ENCODE assay signal across 8 cellular contexts in the genomic region with DNA sequence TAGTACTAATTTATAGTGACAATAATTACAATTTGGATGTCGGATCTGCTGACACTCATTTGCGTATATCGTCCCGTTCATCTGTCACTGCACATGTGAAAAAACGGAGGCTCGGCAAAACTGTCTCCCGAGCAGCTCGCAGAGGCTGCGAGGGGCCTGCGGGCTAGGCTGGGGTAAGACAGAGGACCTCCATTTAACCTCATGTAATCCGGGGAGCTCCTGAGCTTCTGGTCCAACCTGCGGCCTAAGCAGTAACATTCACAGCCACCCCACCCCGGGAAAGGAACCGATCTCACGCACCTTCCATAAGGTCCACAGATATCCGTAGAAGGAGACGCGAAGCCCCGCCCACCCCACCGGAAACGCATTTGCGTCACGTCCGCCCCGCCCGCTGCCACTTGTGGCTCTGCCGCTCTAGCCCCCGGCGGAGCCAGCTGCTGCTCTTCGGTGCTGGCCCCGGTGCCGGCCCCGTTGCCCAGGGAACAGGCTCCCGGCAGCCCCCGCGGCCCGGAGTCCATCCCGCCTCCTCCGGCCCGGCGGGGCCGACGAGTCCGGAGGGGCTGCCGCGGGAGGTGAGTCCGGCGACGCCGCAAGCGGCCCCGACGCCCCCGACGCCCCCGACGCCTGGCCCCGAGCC. TPM values are rescaled to one million over a fixed set of nuclear protein-coding genes. Genes with fewer than 3 reads are reported as not detected.
DNase-seq lines count a peak whose midpoint lies in the region; ATAC-seq and TF ChIP-seq lines count a peak whose summit lies in the region.

Gene CINP, minus strand, starts transcription at position 346 of the 637 bp plus-strand sequence. Its CDS starts 39 bp downstream, at position 307.
Gene TECPR2, plus strand, starts transcription at position 397 of the 637 bp plus-strand sequence. CDS start 13,781 bp downstream, outside the sequence.

- peaks cover 0 to 18% (median 9%) of the 10 kb centered on the region in 4 donors for H3K36me3 ChIP-seq in upper lobe of left lung

- peak in 1 of 4 donors; percentile 1 for TF ChIP-seq EP300 in upper lobe of left lung (IDR thresholded peaks at IDR 0.05)

- H3K4me3 ChIP-seq in upper lobe of left lung: peak within 1 kb of the TSS; percentile 63 to 92 (median 81)

- 1% methylated on average over 10 to 19 of the region's 58 CpGs for WGBS in upper lobe of left lung, 2 donors

- peak within 1 kb of the TSS; percentile 88 to 99 (median 93) for H3K27ac ChIP-seq in upper lobe of left lung

- peak; percentile 97 for DNase-seq in GM13976 (ENCODE audit: low spot score)
- DNase-seq in NCI-H146 treated with DMSO at 0.1 percent for 48 hours (lab: John Stamatoyannopoulos, UW; ENCODE audit: unreplicated experiment): peak; percentile 72
- DNase-seq in T-helper 1 cell: peak; percentile 91 to 96 (median 93)
- DNase-seq in amniotic epithelial cell (ENCODE audit: low read depth): peak; percentile 91
- DNase-seq in left cardiac atrium: peak; percentile 99
- peak; percentile 99 for DNase-seq in posterior vena cava (ENCODE audit: low spot score)
- peak; percentile 99 to 100 for DNase-seq in upper lobe of left lung

- TF ChIP-seq CTCF in GM13976 (IDR thresholded peaks at IDR 0.05; ENCODE audit: borderline replicate concordance, control extremely low read depth, extremely low read depth, insufficient read depth, missing control alignments) (no peak), upper lobe of left lung (IDR thresholded peaks at IDR 0.05) (peak in 1 of 6 experiments; percentile 3)

- no peaks in the 10 kb centered on the region for H3K27me3 ChIP-seq in upper lobe of left lung

- intact Hi-C loops in left cardiac atrium (cut with DNase I) (no loop called here), posterior vena cava (cut with DNase I) (loop anchor here in 1 of 2 donors (10.0 kb wide), 1 partner anchor 152 kb away; no protein-coding TSS in a partner anchor)

- in situ Hi-C loops in GM13976 (cut with MboI; ENCODE audit: low sequenced_read_pairs, unreplicated experiment): no loop called here

- no peaks in the 10 kb centered on the region for H3K9me3 ChIP-seq in upper lobe of left lung

- peak in 3 of 4 donors; percentile 65 to 87 (median 68) for TF ChIP-seq POLR2A in upper lobe of left lung (IDR thresholded peaks at IDR 0.05)

- ATAC-seq in HG02870 (IDR thresholded peaks at IDR 0.05; ENCODE audit: unreplicated experiment): peak; percentile 74
- peak; percentile 99 to 100 for ATAC-seq in left cardiac atrium
- peak; percentile 97 to 100 for ATAC-seq in upper lobe of left lung (ENCODE audit: low FRiP score in 2 of 2)

- H3K4me1 ChIP-seq in upper lobe of left lung: peaks cover 17 to 20% (median 20%) of the 10 kb centered on the region in 4 donors

RNA-seq across cellular contexts. Expression of gene CINP, which starts in this region (rescaled TPM):
- 10 to 100 TPM; 30.0 to 31.9 TPM for total RNA-seq in left cardiac atrium
- 10 to 100 TPM; 27.4 to 30.7 TPM for total RNA-seq in posterior vena cava
- 10 to 100 TPM; 13.6 to 37.7 (median 31.1) TPM for total RNA-seq in upper lobe of left lung

RNA-seq across cellular contexts. Expression of gene TECPR2, which starts in this region (rescaled TPM):
- total RNA-seq in left cardiac atrium: 10 to 100 TPM; 20.9 to 29.6 TPM
- total RNA-seq in posterior vena cava: 10 to 100 TPM; 34.3 to 45.5 TPM
- total RNA-seq in upper lobe of left lung: 10 to 100 TPM; 16.3 to 71.2 (median 24.6) TPM

Comparison
In these comparisons a context has a peak if more than half of its experiments do, and no peak if none do; other contexts are left out.
1. Peak in every context shown above with its lines: DNase-seq, ATAC-seq, H3K4me3 ChIP-seq and H3K27ac ChIP-seq.